ENCODE assay signal across 8 cellular contexts in genomic region chr17:3695723-3696411, GRCh38. TPM values are rescaled to one million over a fixed set of nuclear protein-coding genes. Genes with fewer than 3 reads are reported as not detected.
DNase-seq lines count a peak whose midpoint lies in the region; ATAC-seq and TF ChIP-seq lines count a peak whose summit lies in the region.

TSS of gene P2RX5 (minus strand) at chr17:3696155. CDS start at chr17:3696005, 150 bp downstream.

- H4K20me1 ChIP-seq in mammary epithelial cell (ENCODE audit: insufficient read depth, low read length): no peaks in the 10 kb centered on the region

- BruUV-seq in A673 (replicated peaks; lab: Mats Ljungman, UMichigan) (no TSS peak), mammary epithelial cell (replicated peaks; lab: Mats Ljungman, UMichigan) (no TSS peak)

- no peaks in the 10 kb centered on the region for H3K9me3 ChIP-seq in A673 (ENCODE audit: low read depth, low read length, poor library complexity, severe bottlenecking)
- H3K9me3 ChIP-seq in mammary epithelial cell (replicated peaks; ENCODE audit: insufficient read depth, low read length): peaks cover 6% of the 10 kb centered on the region
- peaks cover 0 to 1% of the 10 kb centered on the region in 2 donors for H3K9me3 ChIP-seq in left lung

- no peak within 1 kb of the TSS for H3K9ac ChIP-seq in mammary epithelial cell (ENCODE audit: insufficient read depth, low read length)

- H3K4me3 ChIP-seq in A673 (ENCODE audit: low read depth, low read length, poor library complexity, severe bottlenecking): peak within 1 kb of the TSS; percentile 46
- peak within 1 kb of the TSS; percentile 27 to 51 (median 51) for H3K4me3 ChIP-seq in mammary epithelial cell (replicated peaks in 1 of 3; ENCODE audit: insufficient read depth in 1 of 3, low read depth in 2 of 3, low read length in 3 of 3)
- H3K4me3 ChIP-seq in left lung: peak within 1 kb of the TSS; percentile 35 to 51

- H3K36me3 ChIP-seq in A673 (ENCODE audit: insufficient read depth, low read length, poor library complexity, severe bottlenecking): no peaks in the 10 kb centered on the region
- no peaks in the 10 kb centered on the region for H3K36me3 ChIP-seq in mammary epithelial cell (ENCODE audit: insufficient read depth, low read length)
- H3K36me3 ChIP-seq in left lung: no peaks in the 10 kb centered on the region

- ATAC-seq in GM21723 (IDR thresholded peaks at IDR 0.05; ENCODE audit: unreplicated experiment) (peak; percentile 37), left lung (peak; percentile 68), HG03025 (IDR thresholded peaks at IDR 0.05; ENCODE audit: low FRiP score, unreplicated experiment) (no peak)

- POLR2A ChIA-PET in A673 (lab: Charles Lee; ENCODE audit: low non-redundant PET): no interaction called here

- peak within 1 kb of the TSS; percentile 73 for H2AFZ ChIP-seq in mammary epithelial cell (ENCODE audit: low read depth, low read length)

- H3K79me2 ChIP-seq in mammary epithelial cell (ENCODE audit: insufficient read depth, low read length): no peaks in the 10 kb centered on the region

- TF ChIP-seq CTCF in A673 (conservative IDR thresholded peaks at IDR 0.05; ENCODE audit: low read depth, low read length) (no peak), mammary epithelial cell (conservative IDR thresholded peaks at IDR 0.05 in 1 of 2, IDR thresholded peaks at IDR 0.05 in 1 of 2; ENCODE audit: extremely low read depth in 1 of 2, insufficient read depth in 1 of 2, low read depth in 1 of 2, low read length in 2 of 2) (no peak), left lung (IDR thresholded peaks at IDR 0.05) (no peak)

- H3K4me2 ChIP-seq in mammary epithelial cell (ENCODE audit: insufficient read depth, low read depth, low read length): peak within 1 kb of the TSS; percentile 96

- dilution Hi-C loops in mammary epithelial cell (cut with HindIII; ENCODE audit: low sequenced_read_pairs): no loop called here

- no peak for DNase-seq in A673 (ENCODE audit: low spot score)
- peak; percentile 13 for DNase-seq in mammary epithelial cell
- peak in 1 of 2 donors; percentile 88 for DNase-seq in left lung
- peak; percentile 61 for DNase-seq in stimulated activated CD8-positive, alpha-beta memory T cell treated with anti-CD3 and anti-CD28 coated beads, Interleukin-4, amount 100 ng/mL, for 48 hours
- DNase-seq in DMS114 treated with DMSO at 0.1 percent for 48 hours (lab: John Stamatoyannopoulos, UW; ENCODE audit: unreplicated experiment): no peak

- H3K27me3 ChIP-seq in A673 (replicated peaks; ENCODE audit: insufficient read depth, low read depth, low read length, poor library complexity) (peaks cover 24% of the 10 kb centered on the region), mammary epithelial cell (ENCODE audit: insufficient read depth, low read length) (peaks cover 9% of the 10 kb centered on the region), left lung (peaks cover 30 to 71% of the 10 kb centered on the region in 2 donors)

- in situ Hi-C loops in mammary epithelial cell (cut with MboI; ENCODE audit: low sequenced_read_pairs in 2 of 2): no loop called here

- intact Hi-C loops in A673 (cut with micrococcal nuclease; ENCODE audit: unreplicated experiment): no loop called here
- intact Hi-C loops in T-helper 1 cell treated with Interleukin-12 subunit alpha and Interleukin-12 subunit beta and Interleukin-4 antibody, amounts not matched to agents 30 ng/mL and 1 ng/mL, for 36 hours (cut with micrococcal nuclease): loop anchor here (1.0 to 2.0 kb wide), 4 partner anchors 13 to 27 kb away; partner anchors contain the start of genes EMC6, HASPIN and TAX1BP3
- intact Hi-C loops in mammary epithelial cell (cut with micrococcal nuclease): no loop called here
- intact Hi-C loops in left lung (cut with DNase I): no loop called here

- H3K27ac ChIP-seq in A673 (ENCODE audit: low read depth, low read length, poor library complexity, severe bottlenecking) (no peak within 1 kb of the TSS), mammary epithelial cell (ENCODE audit: insufficient read depth, low read depth, low read length) (no peak within 1 kb of the TSS), left lung (no peak within 1 kb of the TSS)

- 18% methylated on average over 15 of the region's 65 CpGs for WGBS in mammary epithelial cell (ENCODE audit: low coverage, missing lambda C conversion rate)

- CTCF ChIA-PET in A673 (lab: Charles Lee): no interaction called here
- CTCF ChIA-PET in mammary epithelial cell (lab: Charles Lee; ENCODE audit: low non-redundant PET): interaction anchor here (0.5 to 1.1 kb wide), 4 partner anchors 24 to 735 kb away, joined by 3 to 18 read pairs (median 4); no protein-coding TSS in a partner anchor

- peaks cover 7% of the 10 kb centered on the region for H3K4me1 ChIP-seq in A673 (ENCODE audit: insufficient read depth, low read length, poor library complexity, severe bottlenecking)
- H3K4me1 ChIP-seq in mammary epithelial cell (ENCODE audit: insufficient read depth, low read length): peaks cover 12% of the 10 kb centered on the region
- H3K4me1 ChIP-seq in left lung: peaks cover 4 to 18% of the 10 kb centered on the region in 2 donors

RNA-seq across cellular contexts. Expression of gene P2RX5, which starts in this region (rescaled TPM):
- total RNA-seq in A673 (2021) (0.45 and 1.4 TPM in 2 replicates), mammary epithelial cell (1 to 10 TPM; 3.0 to 4.5 TPM), left lung (1 to 10 TPM; 1.1 to 2.1 TPM)
- total RNA-seq in T-helper 1 cell treated with Interleukin-12 subunit alpha and Interleukin-12 subunit beta and Interleukin-4 antibody, amounts not matched to agents 30 ng/mL and 1 ng/mL, for 36 hours: 216 and 220 TPM in 2 replicates
- polyA plus RNA-seq in mammary epithelial cell: 4.7 TPM
- polyA minus RNA-seq in mammary epithelial cell: 1.7 TPM

Comparison
In these comparisons a context has a peak if more than half of its experiments do, and no peak if none do; other contexts are left out.
1. RNA of gene P2RX5 (total RNA-seq): 216 to 220 TPM in T-helper 1 cell treated with Interleukin-12 subunit alpha and Interleukin-12 subunit beta and Interleukin-4 antibody, amounts not matched to agents 30 ng/mL and 1 ng/mL, for 36 hours; 3.0 to 4.5 TPM in mammary epithelial cell, 1.1 to 2.1 TPM in left lung and 0.45 to 1.4 TPM in A673; every median in the first group is over 10 times any median in the second.
2. DNase-seq: peak in mammary epithelial cell (single experiment) and stimulated activated CD8-positive, alpha-beta memory T cell treated with anti-CD3 and anti-CD28 coated beads, Interleukin-4, amount 100 ng/mL, for 48 hours (single experiment); none in A673 (single experiment) and DMS114 treated with DMSO at 0.1 percent for 48 hours (single experiment).
3. Peak in every context shown above with its lines, with median percentiles within 50 percentile points of each other: H3K4me3 ChIP-seq.